ENCODE assay signal across 8 cellular contexts in the genomic region with DNA sequence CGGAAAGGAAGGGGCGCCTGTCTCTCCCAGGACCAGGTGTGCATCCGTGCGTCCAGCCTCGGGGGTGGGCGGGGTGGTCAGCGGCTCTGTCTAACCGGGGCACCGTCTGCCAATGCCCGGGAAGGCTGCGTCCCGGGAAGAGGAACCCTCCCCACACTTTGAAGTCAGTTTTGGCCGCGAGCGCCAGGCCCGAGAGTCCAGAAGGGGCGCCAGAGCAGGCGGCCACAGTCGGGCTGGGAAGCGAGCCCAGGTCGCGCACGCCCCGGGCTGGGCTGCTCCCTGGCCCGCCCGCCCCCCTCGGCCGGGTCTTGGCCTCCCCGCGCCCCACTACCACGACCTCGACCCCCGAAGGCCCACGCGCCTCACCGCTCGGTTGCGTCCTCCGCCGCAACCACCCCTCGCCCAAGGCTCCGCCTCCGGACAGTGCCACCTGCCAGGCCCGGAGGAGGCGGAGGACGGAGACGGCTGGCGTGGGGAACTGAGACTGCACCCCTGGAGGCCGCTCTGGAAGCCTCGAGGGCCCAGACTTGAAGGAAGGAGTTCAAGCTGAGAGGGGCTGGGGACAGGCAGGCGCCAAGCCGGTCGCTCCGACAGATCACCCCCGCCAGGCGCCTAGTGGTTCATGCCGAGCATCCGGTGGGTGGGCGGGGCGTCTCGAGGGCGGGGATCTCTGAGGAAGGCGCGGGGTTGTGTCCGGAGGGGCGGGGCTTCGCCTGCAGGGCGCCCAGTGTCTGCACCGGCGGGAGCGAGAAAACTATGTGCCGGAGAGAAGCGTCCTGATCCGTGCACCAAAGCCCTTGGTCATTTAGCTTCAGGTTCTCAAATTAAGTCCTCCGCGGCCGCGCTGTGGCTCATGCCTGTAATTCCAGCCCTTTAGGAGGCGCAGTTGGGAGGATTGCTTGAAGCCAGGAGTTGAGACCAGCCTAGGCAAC. TPM values are rescaled to one million over a fixed set of nuclear protein-coding genes. Genes with fewer than 3 reads are reported as not detected.
DNase-seq lines count a peak whose midpoint lies in the region; ATAC-seq and TF ChIP-seq lines count a peak whose summit lies in the region.

A gene (minus strand): TSS at position 404 of the 932 bp plus-strand sequence. CDS start 1,093 bp downstream, outside the sequence.

- H3K4me1 ChIP-seq in GM23248 (ENCODE audit: insufficient read depth), result peaks cover 15% of the 10 kb centered on the region; the same call in 1 of the 2 replicates
- peaks cover 4% of the 10 kb centered on the region for H3K4me1 ChIP-seq in fibroblast of lung (ENCODE audit: control insufficient read depth, extremely low read depth, insufficient read depth, low read length)

- no peaks in the 10 kb centered on the region for H3K9me2 ChIP-seq in GM23248 (ENCODE audit: insufficient read depth)

- H3K9me3 Mint-ChIP-seq in naive thymus-derived CD8-positive, alpha-beta T cell, result no peaks in the 10 kb centered on the region

- peak within 1 kb of the TSS; percentile 84 for H3K4me3 ChIP-seq in GM23248
- H3K4me3 ChIP-seq in fibroblast of lung (replicated peaks in 1 of 4; ENCODE audit: control extremely low read depth in 1 of 4, insufficient read depth in 1 of 4, low read depth in 3 of 4, low read length in 4 of 4), result peak within 1 kb of the TSS; percentile 71 to 83 (median 74)

- peak within 1 kb of the TSS; percentile 81 to 95 (median 87) for H3K4me3 Mint-ChIP-seq in naive thymus-derived CD8-positive, alpha-beta T cell

- no peaks in the 10 kb centered on the region for H3F3A ChIP-seq in GM23248 (ENCODE audit: insufficient read depth)

- H3K9ac ChIP-seq in GM23248 (peak within 1 kb of the TSS; percentile 91), fibroblast of lung (ENCODE audit: insufficient read depth, low read length) (peak within 1 kb of the TSS; percentile 99)

- H3K4me1 Mint-ChIP-seq in naive thymus-derived CD8-positive, alpha-beta T cell, result peaks cover 10 to 55% (median 42%) of the 10 kb centered on the region in 4 donors

- H3K36me3 Mint-ChIP-seq in naive thymus-derived CD8-positive, alpha-beta T cell, result peaks cover 0 to 24% (median 4%) of the 10 kb centered on the region in 3 donors

- no peaks in the 10 kb centered on the region for H4K20me1 ChIP-seq in GM23248 (ENCODE audit: insufficient read depth)
- no peaks in the 10 kb centered on the region for H4K20me1 ChIP-seq in fibroblast of lung (ENCODE audit: control insufficient read depth, extremely low read depth, insufficient read depth, low read length)

- H3K4me2 ChIP-seq in GM23248 (ENCODE audit: unreplicated experiment), result peak within 1 kb of the TSS; percentile 81
- H3K4me2 ChIP-seq in fibroblast of lung (ENCODE audit: extremely low read depth, insufficient read depth, low read length), result peak within 1 kb of the TSS; percentile 99

- no peaks in the 10 kb centered on the region for H3K27me3 ChIP-seq in GM23248 (replicated peaks; ENCODE audit: insufficient read depth)
- no peaks in the 10 kb centered on the region for H3K27me3 ChIP-seq in fibroblast of lung (ENCODE audit: control insufficient read depth, insufficient read depth, low read length)

- no peaks in the 10 kb centered on the region for H3K27me3 Mint-ChIP-seq in naive thymus-derived CD8-positive, alpha-beta T cell

- H3K79me2 ChIP-seq in GM23248 (ENCODE audit: insufficient read depth) (peaks cover 46% of the 10 kb centered on the region), fibroblast of lung (ENCODE audit: control insufficient read depth, insufficient read depth, low read length) (peaks cover 13% of the 10 kb centered on the region)

- no peaks in the 10 kb centered on the region for H3K9me3 ChIP-seq in GM23248 (ENCODE audit: low read depth)
- no peaks in the 10 kb centered on the region for H3K9me3 ChIP-seq in fibroblast of lung (ENCODE audit: control insufficient read depth, insufficient read depth, low read depth, low read length)

- H3K36me3 ChIP-seq in GM23248 (ENCODE audit: low read depth), result peaks cover 5% of the 10 kb centered on the region; the same call in 1 of the 2 replicates
- H3K36me3 ChIP-seq in fibroblast of lung (ENCODE audit: control insufficient read depth, insufficient read depth, low read length), result peaks cover 2% of the 10 kb centered on the region

- DNase-seq in EH (ENCODE audit: low read depth), result peak; percentile 94
- peak; percentile 98 for DNase-seq in GM23248
- peak; percentile 94 for DNase-seq in LHCN-M2 (ENCODE audit: low read depth)
- peak; percentile 95 for DNase-seq in RPMI7951 (ENCODE audit: low read depth)
- peak; percentile 91 to 94 for DNase-seq in activated T-helper 1 cell treated with anti-CD3 and anti-CD28 coated beads, Interleukin-2, amount 50 U/mL, for 16 hours (ENCODE audit: low read depth in 1 of 2, low spot score in 1 of 2)
- DNase-seq in fibroblast of lung (ENCODE audit: low read depth in 2 of 2), result peak; percentile 90
- DNase-seq in naive thymus-derived CD8-positive, alpha-beta T cell, result peak; percentile 86 to 97 (median 94)
- peak; percentile 86 to 94 (median 92) for DNase-seq in stimulated activated naive CD4-positive, alpha-beta T cell (lab: John Stamatoyannopoulos, UW)

- H3K27ac Mint-ChIP-seq in naive thymus-derived CD8-positive, alpha-beta T cell, result peak within 1 kb of the TSS; percentile 59 to 95 (median 90)

- 1% methylated on average over 40 to 77 of the region's 79 CpGs for WGBS in GM23248 (ENCODE audit: low coverage in 1 of 2, low lambda C conversion rate in 2 of 2, missing lambda C conversion rate in 2 of 2), 2 experiments

- ATAC-seq in naive thymus-derived CD8-positive, alpha-beta T cell, result peak; percentile 83 to 87

- H2AFZ ChIP-seq in GM23248 (peak within 1 kb of the TSS; percentile 93), fibroblast of lung (ENCODE audit: low read length) (peak within 1 kb of the TSS; percentile 90)

- in situ Hi-C loops in GM23248 (cut with MboI), result no loop called here

- POLR2A ChIA-PET in naive thymus-derived CD8-positive, alpha-beta T cell (lab: Charles Lee), result interaction anchor here (0.6 to 3.3 kb wide), 13 partner anchors 9 to 101 kb away, joined by 3 to 16 read pairs (median 5); no protein-coding TSS in a partner anchor

- TF ChIP-seq CTCF in fibroblast of lung (conservative IDR thresholded peaks at IDR 0.05 in 1 of 2, IDR thresholded peaks at IDR 0.05 in 1 of 2; ENCODE audit: low read depth in 1 of 2, low read length in 2 of 2), result peak; percentile 27 to 39

- H3K27ac ChIP-seq in GM23248, result peak within 1 kb of the TSS; percentile 86
- peak within 1 kb of the TSS; percentile 100 for H3K27ac ChIP-seq in fibroblast of lung (ENCODE audit: insufficient read depth, low read length)

RNA-seq across cellular contexts. Expression of the gene that starts here (rescaled TPM):
- 37.9 and 39.7 TPM in 2 replicates for total RNA-seq in GM23248 (2014; rRNA removed; shearing (Covaris generic))
- polyA plus RNA-seq in GM23248 (2016; fragmentation: Nextera tagmentation; extraction: Ambion mirVana) (28.6 and 32.4 TPM in 2 replicates), fibroblast of lung (4.0 and 5.8 TPM in 2 replicates)
- total RNA-seq in LHCN-M2 (2014; rRNA removed) (73.9 and 78.9 TPM in 2 replicates), fibroblast of lung (20.1 and 20.3 TPM in 2 replicates)
- polyA plus RNA-seq in LHCN-M2 (2012), result 27.5 TPM
- 22.6 and 28.8 TPM in 2 replicates for total RNA-seq in RPMI7951 (2014; rRNA removed; shearing (Covaris generic))
- 10.2 and 18.5 TPM in 2 replicates for polyA plus RNA-seq in fibroblast of lung (2012)
- 5.2 and 21.0 TPM in 2 replicates for polyA minus RNA-seq in fibroblast of lung (ENCODE audit: low replicate concordance)
- 10 to 100 TPM; 32.2 to 32.4 TPM for total RNA-seq in naive thymus-derived CD8-positive, alpha-beta T cell
- polyA plus RNA-seq in naive thymus-derived CD8-positive, alpha-beta T cell, result 10 to 100 TPM; 21.0 to 43.6 (median 25.4) TPM

Comparison
In these comparisons a context has a peak if more than half of its experiments do, and no peak if none do; other contexts are left out.
1. Peak in every context shown above with its lines: DNase-seq, ATAC-seq, H3K4me3 ChIP-seq and H3K27ac ChIP-seq.